In the genomic region with DNA sequence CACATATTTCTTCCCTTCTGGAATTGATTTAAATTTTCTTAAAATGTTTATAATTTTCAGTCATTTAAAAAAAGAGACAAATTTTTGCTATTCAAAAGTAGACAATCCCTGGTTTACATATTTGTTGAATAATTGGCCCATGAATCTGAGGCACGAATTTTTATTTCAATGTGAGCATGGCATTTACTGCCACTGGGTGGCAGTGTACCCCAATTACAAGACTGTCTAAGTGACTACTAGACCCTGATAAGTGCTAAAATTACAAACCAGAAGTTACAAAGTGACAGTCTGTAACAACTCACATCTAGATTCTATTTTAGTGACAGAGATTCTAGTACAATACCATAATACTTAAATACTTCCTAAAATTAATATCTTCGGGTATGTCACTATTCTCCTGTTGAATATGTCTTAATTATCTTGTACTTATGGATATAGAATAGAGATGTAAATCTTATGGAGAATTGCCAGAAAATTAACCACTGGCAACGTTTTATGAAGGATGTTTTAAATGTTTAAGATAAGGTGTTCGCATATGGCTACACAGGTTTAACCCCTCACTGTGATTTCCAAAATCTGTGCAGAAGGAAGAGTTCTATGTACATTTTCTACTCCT, we compare ENCODE assay signal across 7 cellular contexts.
DNase-seq lines count a peak whose midpoint lies in the region; ATAC-seq and TF ChIP-seq lines count a peak whose summit lies in the region.

No MANE protein-coding gene starts in this region.

- no peaks in the 10 kb centered on the region for H4K20me1 ChIP-seq in mammary epithelial cell (ENCODE audit: insufficient read depth, low read length)

- H3K4me3 ChIP-seq in HEK293 (ENCODE audit: low read depth, low read length), result no peak overlapping the region
- no peak overlapping the region for H3K4me3 ChIP-seq in mammary epithelial cell (replicated peaks in 1 of 3; ENCODE audit: insufficient read depth in 1 of 3, low read depth in 2 of 3, low read length in 3 of 3)
- no peak overlapping the region for H3K4me3 ChIP-seq in upper lobe of right lung

- no peak overlapping the region for H3K9ac ChIP-seq in mammary epithelial cell (ENCODE audit: insufficient read depth, low read length)

- WGBS in mammary epithelial cell (ENCODE audit: low coverage, missing lambda C conversion rate), result 2% methylated on average over 4 of the region's 4 CpGs

- H3K4me1 ChIP-seq in HEK293 (ENCODE audit: control insufficient read depth, insufficient read depth, low read length), result no peaks in the 10 kb centered on the region
- no peaks in the 10 kb centered on the region for H3K4me1 ChIP-seq in mammary epithelial cell (ENCODE audit: insufficient read depth, low read length)
- no peaks in the 10 kb centered on the region for H3K4me1 ChIP-seq in upper lobe of right lung

- BruUV-seq in mammary epithelial cell (replicated peaks; lab: Mats Ljungman, UMichigan), result no TSS peak

- in situ Hi-C loops in mammary epithelial cell (cut with MboI; ENCODE audit: low sequenced_read_pairs in 2 of 2), result no loop called here

- no peaks in the 10 kb centered on the region for H3K79me2 ChIP-seq in mammary epithelial cell (ENCODE audit: insufficient read depth, low read length)

- dilution Hi-C loops in mammary epithelial cell (cut with HindIII; ENCODE audit: low sequenced_read_pairs), result no loop called here

- H3K27me3 ChIP-seq in mammary epithelial cell (ENCODE audit: insufficient read depth, low read length) (no peaks in the 10 kb centered on the region), upper lobe of right lung (no peaks in the 10 kb centered on the region)

- TF ChIP-seq CTCF in HEK293 (tag by site-specific recombination; IDR thresholded peaks at IDR 0.05) (peak; percentile 25; the same call in 1 of the 2 replicates), mammary epithelial cell (conservative IDR thresholded peaks at IDR 0.05 in 1 of 2, IDR thresholded peaks at IDR 0.05 in 1 of 2; ENCODE audit: extremely low read depth in 1 of 2, insufficient read depth in 1 of 2, low read depth in 1 of 2, low read length in 2 of 2) (peak; percentile 62 to 65), upper lobe of right lung (IDR thresholded peaks at IDR 0.05) (peak; percentile 81)

- H3K27ac ChIP-seq in HEK293 (ENCODE audit: extremely low read depth, low read depth, low read length) (no peak overlapping the region), mammary epithelial cell (ENCODE audit: insufficient read depth, low read depth, low read length) (no peak overlapping the region), upper lobe of right lung (no peak overlapping the region)

- no peak overlapping the region for H2AFZ ChIP-seq in mammary epithelial cell (ENCODE audit: low read depth, low read length)

- POLR2A ChIA-PET in HEK293 (lab: Yijun Ruan, JAX), result no interaction called here

- CTCF ChIA-PET in HEK293 (lab: Yijun Ruan, JAX), result interaction anchor here (0.6 to 10.1 kb wide), 23 partner anchors 9 to 774 kb away, joined by 3 to 133 read pairs (median 5); partner anchors contain the start of gene MYOCD
- CTCF ChIA-PET in mammary epithelial cell (lab: Charles Lee; ENCODE audit: low non-redundant PET), result no interaction called here

- H3K9me3 ChIP-seq in HEK293 (ENCODE audit: control insufficient read depth, insufficient read depth, low read depth, low read length) (no peaks in the 10 kb centered on the region), mammary epithelial cell (replicated peaks; ENCODE audit: insufficient read depth, low read length) (no peaks in the 10 kb centered on the region), upper lobe of right lung (no peaks in the 10 kb centered on the region)

- peak; percentile 72 for ATAC-seq in upper lobe of right lung

- no peak overlapping the region for H3K4me2 ChIP-seq in mammary epithelial cell (ENCODE audit: insufficient read depth, low read depth, low read length)

- peak; percentile 77 for DNase-seq in GM03348 (ENCODE audit: low spot score)
- DNase-seq in NCI-H69 (lab: John Stamatoyannopoulos, UW), result peak; percentile 20
- DNase-seq in mammary epithelial cell, result peak; percentile 16
- peak; percentile 75 for DNase-seq in left kidney (ENCODE audit: low read depth, low spot score)
- DNase-seq in upper lobe of right lung, result no peak
- no peak for DNase-seq in NCI-H128 (lab: John Stamatoyannopoulos, UW; ENCODE audit: unreplicated experiment)

- H3K36me3 ChIP-seq in HEK293 (ENCODE audit: control insufficient read depth in 2 of 2, insufficient read depth in 1 of 2, low read length in 2 of 2) (no peaks in the 10 kb centered on the region), mammary epithelial cell (ENCODE audit: insufficient read depth, low read length) (no peaks in the 10 kb centered on the region), upper lobe of right lung (no peaks in the 10 kb centered on the region)

- intact Hi-C loops in mammary epithelial cell (cut with micrococcal nuclease) (loop anchor here (2.0 kb wide), 1 partner anchor 746 kb away; no protein-coding TSS in a partner anchor), upper lobe of right lung (cut with DNase I) (no loop called here)

TF ChIP-seq in HEK293, 187 proteins besides CTCF, POLR2A, EP300 and RAD21:
- TF ChIP-seq ZNF10 (tag by site-specific recombination; IDR thresholded peaks at IDR 0.05), result peak; percentile 53
- TF ChIP-seq BCL6B (tag by site-specific recombination; IDR thresholded peaks at IDR 0.05), result no peak
- TF ChIP-seq ZNF660 (tag by site-specific recombination; IDR thresholded peaks at IDR 0.05), result peak; percentile 50; the same call in 1 of the 2 replicates
- TF ChIP-seq ZBTB20 (tag by site-specific recombination; IDR thresholded peaks at IDR 0.05), result no peak
- TF ChIP-seq ZNF654 (tag by site-specific recombination; IDR thresholded peaks at IDR 0.05; ENCODE audit: low read depth), result peak; percentile 75

Comparison
In these comparisons a context has a peak if more than half of its experiments do, and no peak if none do; other contexts are left out.
1. DNase-seq: peak in GM03348 (single experiment), NCI-H69 (single experiment), mammary epithelial cell (single experiment) and left kidney (single experiment); none in upper lobe of right lung (single experiment) and NCI-H128 (single experiment).
2. CTCF ChIP-seq: peak in every context shown above with its lines; median percentile 81 in upper lobe of right lung; 64 in mammary epithelial cell; 25 in HEK293.